In the genomic region with DNA sequence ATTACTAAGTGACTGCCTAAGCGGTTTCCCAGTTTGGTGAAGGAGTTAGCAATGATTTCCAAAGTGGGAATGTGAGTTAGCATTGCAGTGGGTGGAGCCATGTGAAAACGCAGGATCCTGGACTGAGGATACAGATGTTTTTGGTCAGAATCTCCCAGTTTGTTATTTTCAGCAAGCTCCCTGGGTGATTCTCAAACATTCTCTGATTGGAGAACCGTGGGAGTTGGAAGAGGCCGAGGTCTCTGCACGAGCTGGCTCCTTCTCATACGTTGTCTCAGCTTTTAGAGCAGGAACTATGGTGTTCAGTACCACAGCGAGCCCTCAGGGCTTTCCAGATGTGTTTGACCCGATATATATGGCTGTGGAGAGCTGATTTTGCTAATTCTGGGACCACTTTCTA, we compare ENCODE assay signal across 19 cellular contexts.
DNase-seq lines count a peak whose midpoint lies in the region; ATAC-seq, FAIRE-seq and TF ChIP-seq lines count a peak whose summit lies in the region.
"Had no signal": no experiment of that assay in that cellular context is flagged by ENCODE, and none has a peak within 500 bp of the region (broad histone marks: within the 10 kb centered on the region; RNA-seq: fewer than 3 reads in every experiment).

No MANE protein-coding gene starts in this region.

- in situ Hi-C loops in HepG2 (cut with HindIII; ENCODE audit: extremely low pct_ligation_motif_present, low pct_unique_long_range_greater_than_20kb): no loop called here

- H3K79me2 ChIP-seq in neural progenitor cell (ENCODE audit: low read depth): no peaks in the 10 kb centered on the region
- H3K79me2 ChIP-seq in HepG2 (ENCODE audit: insufficient read depth, low read length): no peaks in the 10 kb centered on the region

- H3K27ac ChIP-seq in ascending aorta (peak overlapping the region; percentile 37 to 39), neural progenitor cell (no peak overlapping the region), upper lobe of left lung (peak overlapping the region; percentile 41 to 73 (median 62)), HepG2 (ENCODE audit: extremely low read length, insufficient read depth, low read length) (no peak overlapping the region)

- H3K36me3 ChIP-seq in ascending aorta (no peaks in the 10 kb centered on the region), neural progenitor cell (no peaks in the 10 kb centered on the region), upper lobe of left lung (no peaks in the 10 kb centered on the region), HepG2 (replicated peaks in 1 of 2; ENCODE audit: control insufficient read depth in 1 of 2, insufficient read depth in 2 of 2, low read length in 2 of 2) (no peaks in the 10 kb centered on the region)
- H3K36me3 ChIP-seq: BE2C, HAP-1, sigmoid colon had no signal

- DNase-seq in ascending aorta (ENCODE audit: low spot score in 2 of 2): no peak
- peak; percentile 34 for DNase-seq in left cardiac atrium
- no peak for DNase-seq in neural progenitor cell (ENCODE audit: low spot score)
- no peak for DNase-seq in upper lobe of left lung
- DNase-seq in HepG2 (ENCODE audit: low spot score): no peak
- no peak for DNase-seq in activated T-cell treated with anti-CD3 and anti-CD28 coated beads, Interleukin-2, amount 50 U/mL, for 24 hours
- no peak for DNase-seq in NCI-H82 treated with DMSO at 0.1 percent for 48 hours (lab: John Stamatoyannopoulos, UW; ENCODE audit: unreplicated experiment)
- DNase-seq: activated gamma-delta T cell; BE2C; effector CD4-positive, alpha-beta T cell; islet precursor cell; naive thymus-derived CD4-positive, alpha-beta T cell; NCI-H1436; OCI-M1; sigmoid colon; SK-N-SH; stimulated activated CD4-positive, alpha-beta T cell treated with anti-CD3 and anti-CD28 coated beads, Interleukin-4, amount 100 ng/mL, for 4 hours had no signal

- FAIRE-seq in HepG2 (lab: Jason Lieb, UNC): no peak

- H3K36me3 Mint-ChIP-seq in neural progenitor cell: no peaks in the 10 kb centered on the region
- H3K36me3 Mint-ChIP-seq in activated T-cell treated with anti-CD3 and anti-CD28 coated beads, Interleukin-2, amount 50 U/mL, for 24 hours (ENCODE audit: low read depth): no peaks in the 10 kb centered on the region
- H3K36me3 Mint-ChIP-seq: naive thymus-derived CD4-positive, alpha-beta T cell had no signal

- ATAC-seq in left cardiac atrium (peak; percentile 88 to 90), upper lobe of left lung (ENCODE audit: low FRiP score in 2 of 2) (peak; percentile 64 to 81), HepG2 (no peak), HG02840 (IDR thresholded peaks at IDR 0.05; ENCODE audit: low FRiP score, unreplicated experiment) (no peak)
- ATAC-seq: naive thymus-derived CD4-positive, alpha-beta T cell had no signal

- TF ChIP-seq EP300 in upper lobe of left lung (IDR thresholded peaks at IDR 0.05) (no peak), HepG2 (IDR thresholded peaks at IDR 0.05; ENCODE audit: low read depth in 2 of 2, low read length in 2 of 2) (no peak), HepG2 (CRISPR knock-in tag; IDR thresholded peaks at IDR 0.05; ENCODE audit: borderline replicate concordance) (no peak)

- H3F3A ChIP-seq in neural progenitor cell (ENCODE audit: low read depth): no peaks in the 10 kb centered on the region

- H2AFZ ChIP-seq in neural progenitor cell (replicated peaks): peak overlapping the region; percentile 66
- H2AFZ ChIP-seq in HepG2 (ENCODE audit: low read length): no peak overlapping the region

- CTCF ChIA-PET in HepG2 (lab: Yijun Ruan, JAX; ENCODE audit: low intra/inter-chr PET ratio, low total read pairs): no interaction called here

- TF ChIP-seq CTCF in ascending aorta (IDR thresholded peaks at IDR 0.05) (no peak), neural progenitor cell (IDR thresholded peaks at IDR 0.05) (no peak), upper lobe of left lung (IDR thresholded peaks at IDR 0.05) (no peak), HepG2 (CRISPR knock-in tag; IDR thresholded peaks at IDR 0.05) (no peak)

- POLR2A ChIA-PET in HepG2 (lab: Yijun Ruan, JAX): no interaction called here

- H3K9me3 Mint-ChIP-seq in neural progenitor cell: no peaks in the 10 kb centered on the region
- peaks cover 3% of the 10 kb centered on the region for H3K9me3 Mint-ChIP-seq in activated T-cell treated with anti-CD3 and anti-CD28 coated beads, Interleukin-2, amount 50 U/mL, for 24 hours

- H4K20me1 ChIP-seq in neural progenitor cell (ENCODE audit: low read depth): no peaks in the 10 kb centered on the region
- no peaks in the 10 kb centered on the region for H4K20me1 ChIP-seq in HepG2 (ENCODE audit: insufficient read depth, low read length)

- no peak for TF ChIP-seq RAD21 in HepG2 (CRISPR knock-in tag; IDR thresholded peaks at IDR 0.05)

- no peak overlapping the region for H3K27ac Mint-ChIP-seq in neural progenitor cell
- no peak overlapping the region for H3K27ac Mint-ChIP-seq in activated T-cell treated with anti-CD3 and anti-CD28 coated beads, Interleukin-2, amount 50 U/mL, for 24 hours
- H3K27ac Mint-ChIP-seq: naive thymus-derived CD4-positive, alpha-beta T cell had no signal

- no peaks in the 10 kb centered on the region for H3K27me3 Mint-ChIP-seq in neural progenitor cell (ENCODE audit: insufficient read depth, low read depth)
- no peaks in the 10 kb centered on the region for H3K27me3 Mint-ChIP-seq in activated T-cell treated with anti-CD3 and anti-CD28 coated beads, Interleukin-2, amount 50 U/mL, for 24 hours

- BruUV-seq in HepG2 (replicated peaks; lab: Mats Ljungman, UMichigan): no TSS peak

- H3K27me3 ChIP-seq in ascending aorta (no peaks in the 10 kb centered on the region), neural progenitor cell (no peaks in the 10 kb centered on the region), upper lobe of left lung (no peaks in the 10 kb centered on the region), HepG2 (ENCODE audit: control insufficient read depth in 1 of 2, insufficient read depth in 2 of 2, low read length in 2 of 2) (0 out of 5 replicates have a peak, but pooled peaks cover 0 to 10% of the 10 kb centered on the region in 2 experiments)
- H3K27me3 ChIP-seq: BE2C, sigmoid colon had no signal

- no peak for TF ChIP-seq POLR2A in upper lobe of left lung (IDR thresholded peaks at IDR 0.05)
- no peak for TF ChIP-seq POLR2A in HepG2 (IDR thresholded peaks at IDR 0.05; ENCODE audit: insufficient read depth in 1 of 2, low read depth in 2 of 2, low read length in 2 of 2)

- H3K4me2 ChIP-seq in neural progenitor cell (no peak overlapping the region), HepG2 (ENCODE audit: low read depth, low read length) (no peak overlapping the region)
- H3K4me2 ChIP-seq: SK-N-SH had no signal

- peaks cover 4 to 9% of the 10 kb centered on the region in 2 donors for H3K4me1 ChIP-seq in ascending aorta
- no peaks in the 10 kb centered on the region for H3K4me1 ChIP-seq in neural progenitor cell
- H3K4me1 ChIP-seq in upper lobe of left lung: peaks cover 0 to 16% (median 8%) of the 10 kb centered on the region in 4 donors
- H3K4me1 ChIP-seq in HepG2 (ENCODE audit: insufficient read depth, low read length): no peaks in the 10 kb centered on the region

- H3K4me3 ChIP-seq in ascending aorta (no peak overlapping the region), neural progenitor cell (no peak overlapping the region), upper lobe of left lung (no peak overlapping the region), HepG2 (replicated peaks in 1 of 3; ENCODE audit: insufficient read depth in 1 of 3, low read depth in 2 of 3, low read length in 3 of 3) (no peak overlapping the region)
- H3K4me3 ChIP-seq: HAP-1, sigmoid colon had no signal

- WGBS in upper lobe of left lung, 2 donors: 50 to 77% methylated on average over 8 of the region's 8 CpGs
- WGBS in HepG2 (ENCODE audit: low lambda C conversion rate): 2% methylated on average over 8 of the region's 8 CpGs

- H3K9me3 ChIP-seq in ascending aorta (no peaks in the 10 kb centered on the region), neural progenitor cell (ENCODE audit: low read depth) (no peaks in the 10 kb centered on the region), upper lobe of left lung (no peaks in the 10 kb centered on the region), HepG2 (ENCODE audit: low read length) (no peaks in the 10 kb centered on the region)
- H3K9me3 ChIP-seq: BE2C, HAP-1, sigmoid colon, SK-N-SH had no signal

- no peak overlapping the region for H3K4me3 Mint-ChIP-seq in neural progenitor cell
- no peak overlapping the region for H3K4me3 Mint-ChIP-seq in activated T-cell treated with anti-CD3 and anti-CD28 coated beads, Interleukin-2, amount 50 U/mL, for 24 hours
- H3K4me3 Mint-ChIP-seq: naive thymus-derived CD4-positive, alpha-beta T cell had no signal

- intact Hi-C loops in ascending aorta (cut with DNase I) (no loop called here), left cardiac atrium (cut with DNase I) (no loop called here), HepG2 (cut with micrococcal nuclease; ENCODE audit: unreplicated experiment) (no loop called here)

- H3K9ac ChIP-seq in neural progenitor cell (no peak overlapping the region), HepG2 (ENCODE audit: insufficient read depth, low read depth, low read length) (no peak overlapping the region)
- H3K9ac ChIP-seq: SK-N-SH had no signal

- H3K4me1 Mint-ChIP-seq in neural progenitor cell: peaks cover 10% of the 10 kb centered on the region
- peaks cover 17% of the 10 kb centered on the region for H3K4me1 Mint-ChIP-seq in activated T-cell treated with anti-CD3 and anti-CD28 coated beads, Interleukin-2, amount 50 U/mL, for 24 hours (ENCODE audit: low read depth)

TF ChIP-seq in HepG2, 621 proteins besides CTCF, POLR2A, EP300 and RAD21 (continues in another document):
- TF ChIP-seq CHCHD3 (CRISPR knock-in tag; IDR thresholded peaks at IDR 0.05) (no peak), KLF12 (CRISPR knock-in tag; IDR thresholded peaks at IDR 0.05; ENCODE audit: borderline replicate concordance) (no peak), YEATS2 (CRISPR knock-in tag; IDR thresholded peaks at IDR 0.05; ENCODE audit: borderline replicate concordance) (no peak), HNRNPH1 (optimal IDR thresholded peaks at IDR 0.05; ENCODE audit: low read depth, low read length) (no peak), TOE1 (CRISPR knock-in tag; IDR thresholded peaks at IDR 0.05) (no peak), NFIB (CRISPR knock-in tag; IDR thresholded peaks at IDR 0.05; ENCODE audit: borderline replicate concordance) (no peak), POLR2AphosphoS5 (IDR thresholded peaks at IDR 0.05; ENCODE audit: low read depth, low read length) (no peak), SETDB1 (CRISPR knock-in tag; IDR thresholded peaks at IDR 0.05; ENCODE audit: borderline replicate concordance) (no peak)
- TF ChIP-seq, protein P1, sequence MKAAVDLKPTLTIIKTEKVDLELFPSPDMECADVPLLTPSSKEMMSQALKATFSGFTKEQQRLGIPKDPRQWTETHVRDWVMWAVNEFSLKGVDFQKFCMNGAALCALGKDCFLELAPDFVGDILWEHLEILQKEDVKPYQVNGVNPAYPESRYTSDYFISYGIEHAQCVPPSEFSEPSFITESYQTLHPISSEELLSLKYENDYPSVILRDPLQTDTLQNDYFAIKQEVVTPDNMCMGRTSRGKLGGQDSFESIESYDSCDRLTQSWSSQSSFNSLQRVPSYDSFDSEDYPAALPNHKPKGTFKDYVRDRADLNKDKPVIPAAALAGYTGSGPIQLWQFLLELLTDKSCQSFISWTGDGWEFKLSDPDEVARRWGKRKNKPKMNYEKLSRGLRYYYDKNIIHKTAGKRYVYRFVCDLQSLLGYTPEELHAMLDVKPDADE (CRISPR knock-in tag; IDR thresholded peaks at IDR 0.05): no peak

Comparison
In these comparisons a context has a peak if more than half of its experiments do, and no peak if none do; other contexts are left out.
1. H3K27ac ChIP-seq: peak in ascending aorta (2 of 2) and upper lobe of left lung (4 of 4); none in neural progenitor cell (single experiment) and HepG2 (single experiment).
2. ATAC-seq: peak in left cardiac atrium (2 of 2) and upper lobe of left lung (2 of 2); none in HepG2 (single experiment) and HG02840 (single experiment).